22 cellular contexts compared by ENCODE assay signal in genomic region chr14:56664811-56665421, GRCh38.
DNase-seq lines count a peak whose midpoint lies in the region; ATAC-seq, FAIRE-seq and TF ChIP-seq lines count a peak whose summit lies in the region.
"Had no signal": no experiment of that assay in that cellular context is flagged by ENCODE, and none has a peak within 500 bp of the region (broad histone marks: within the 10 kb centered on the region; RNA-seq: fewer than 3 reads in every experiment).

No MANE protein-coding gene starts in this region.

- TF ChIP-seq CTCF in H1 (IDR thresholded peaks at IDR 0.05; ENCODE audit: control extremely low read depth in 1 of 3, insufficient read depth in 1 of 3, low read depth in 1 of 3, low read length in 3 of 3) (no peak), lung (IDR thresholded peaks at IDR 0.05; ENCODE audit: control extremely low read depth, extremely low read depth) (no peak), GM10248 (IDR thresholded peaks at IDR 0.05; ENCODE audit: control extremely low read depth, extremely low read depth, low read depth, missing control alignments) (no peak)

- H3K4me1 ChIP-seq in H1 (replicated peaks in 1 of 4; ENCODE audit: control insufficient read depth in 3 of 4, insufficient read depth in 4 of 4, low read length in 3 of 4) (peaks cover 0 to 7% (median 3%) of the 10 kb centered on the region in 4 experiments; a peak in 6 of 7 replicates), lung (ENCODE audit: control insufficient read depth in 2 of 2, insufficient read depth in 2 of 2, low read length in 2 of 2) (no peaks in the 10 kb centered on the region)
- H3K4me1 ChIP-seq: A549 had no signal

- H3K18ac ChIP-seq in H1 (ENCODE audit: extremely low read depth, low read length) = no peak overlapping the region

- no peak overlapping the region for H2BK120ac ChIP-seq in H1 (replicated peaks; ENCODE audit: low read depth, low read length)

- H3K79me2 ChIP-seq in H1 (ENCODE audit: control insufficient read depth in 1 of 2, insufficient read depth in 2 of 2, low read length in 2 of 2) = no peaks in the 10 kb centered on the region; a peak in 1 of 4 replicates

- peaks cover 8% of the 10 kb centered on the region for H3K9me3 Mint-ChIP-seq in activated naive CD8-positive, alpha-beta T cell treated with anti-CD3 and anti-CD28 coated beads for 36 hours

- H3K27me3 Mint-ChIP-seq in activated naive CD8-positive, alpha-beta T cell treated with anti-CD3 and anti-CD28 coated beads for 36 hours = no peaks in the 10 kb centered on the region
- H3K27me3 Mint-ChIP-seq: CD4-positive, alpha-beta T cell had no signal

- no peak overlapping the region for H3K14ac ChIP-seq in H1 (ENCODE audit: insufficient read length)

- POLR2A ChIA-PET in H1 (lab: Charles Lee; ENCODE audit: partially characterized antibody) (interaction anchor here (1.3 to 1.5 kb wide), 4 partner anchors 11 to 150 kb away, joined by 3 to 5 read pairs (median 4); no protein-coding TSS in a partner anchor), GM10248 (lab: Yijun Ruan, JAX) (no interaction called here)

- no peak overlapping the region for H3K4ac ChIP-seq in H1 (replicated peaks; ENCODE audit: insufficient read length, low read depth, low read length)

- no peak overlapping the region for H4K8ac ChIP-seq in H1 (ENCODE audit: extremely low read depth, insufficient read depth, low read length)

- H3K27ac ChIP-seq in H1 (ENCODE audit: low read depth, low read length) = no peak overlapping the region
- no peak overlapping the region for H3K27ac ChIP-seq in lung (ENCODE audit: low read depth in 1 of 2, low read length in 1 of 2)
- H3K27ac ChIP-seq: A549; BLaER1 treated with 17β-estradiol and CSF1 and Interleukin-3, amounts not matched to agents 10 nM and 100 nM had no signal

- no peak overlapping the region for H3K23ac ChIP-seq in H1 (ENCODE audit: insufficient read length)

- no peak for TF ChIP-seq RAD21 in H1 (IDR thresholded peaks at IDR 0.05 in 1 of 2, conservative IDR thresholded peaks at IDR 0.05 in 1 of 2; ENCODE audit: low read depth in 2 of 2, low read length in 2 of 2)

- DNase-seq in RCC 7860 (ENCODE audit: low spot score) (peak; percentile 22), H1 (ENCODE audit: low read depth in 1 of 2, low spot score in 2 of 2) (no peak), lung (ENCODE audit: low spot score) (peak; percentile 39), GM10248 (ENCODE audit: extremely low spot score) (no peak)
- no peak for DNase-seq in activated naive CD8-positive, alpha-beta T cell treated with anti-CD3 and anti-CD28 coated beads for 36 hours
- DNase-seq: AML-193; CD4-positive, alpha-beta T cell; DMS53; GOT3; HCEC 1CT; KBM-7; MM.1S; NCI-H1694; NCI-H2029 treated with DMSO at 0.1 percent for 48 hours; NCI-H446 treated with DMSO at 0.1 percent for 48 hours; NCI-H526; NCI-H82; SHP77 treated with DMSO at 0.1 percent for 48 hours had no signal

- ATAC-seq in lung (ENCODE audit: insufficient read depth, low FRiP score) (peak; percentile 71), HG03354 (IDR thresholded peaks at IDR 0.05; ENCODE audit: poor library complexity, severe bottlenecking, unreplicated experiment) (no peak), HG02852 (IDR thresholded peaks at IDR 0.05; ENCODE audit: unreplicated experiment) (no peak)
- ATAC-seq: A549 had no signal

- H3K27me3 ChIP-seq in H1 (replicated peaks in 1 of 4; ENCODE audit: control insufficient read depth in 3 of 4, extremely low read depth in 1 of 4, insufficient read depth in 3 of 4, low read length in 3 of 4) (no peaks in the 10 kb centered on the region; a peak in 1 of 7 replicates), lung (ENCODE audit: control insufficient read depth, insufficient read depth) (no peaks in the 10 kb centered on the region)
- H3K27me3 ChIP-seq: BLaER1 treated with 17β-estradiol and CSF1 and Interleukin-3, amounts not matched to agents 10 nM and 100 nM had no signal

- H3K23me2 ChIP-seq in H1 (ENCODE audit: low read depth, low read length) = no peaks in the 10 kb centered on the region

- H3K36me3 Mint-ChIP-seq in activated naive CD8-positive, alpha-beta T cell treated with anti-CD3 and anti-CD28 coated beads for 36 hours = peaks cover 4% of the 10 kb centered on the region

- H2AK5ac ChIP-seq in H1 (ENCODE audit: low read depth, low read length) = 0 out of 2 replicates have a peak overlapping the region, but pooled peaks have one; percentile 39

- H2BK15ac ChIP-seq in H1 (ENCODE audit: low read length) = no peak overlapping the region

- TF ChIP-seq EP300 in H1 (IDR thresholded peaks at IDR 0.05; ENCODE audit: borderline replicate concordance in 1 of 2, low read depth in 2 of 2, low read length in 2 of 2) = no peak

- 0 out of 2 replicates have a peak overlapping the region, but pooled peaks have one; percentile 1 for H2BK12ac ChIP-seq in H1 (ENCODE audit: low read depth, low read length)

- H3K9me3 ChIP-seq in H1 (ENCODE audit: insufficient read depth in 2 of 2, low read depth in 1 of 2, low read length in 1 of 2) (peaks cover 6 to 11% of the 10 kb centered on the region in 2 experiments), lung (ENCODE audit: control insufficient read depth in 2 of 2, insufficient read depth in 1 of 2, low read length in 1 of 2) (peaks cover 0 to 1% of the 10 kb centered on the region in 2 donors)
- H3K9me3 ChIP-seq: A549 had no signal

- no peaks in the 10 kb centered on the region for H4K20me1 ChIP-seq in H1 (replicated peaks in 1 of 2; ENCODE audit: control insufficient read depth in 1 of 2, insufficient read depth in 2 of 2, low read length in 2 of 2)
- H4K20me1 ChIP-seq: BLaER1 treated with 17β-estradiol and CSF1 and Interleukin-3, amounts not matched to agents 10 nM and 100 nM had no signal

- H4K91ac ChIP-seq in H1 (replicated peaks; ENCODE audit: insufficient read length, low read length) = no peak overlapping the region

- H3K79me1 ChIP-seq in H1 (ENCODE audit: low read depth, low read length) = no peaks in the 10 kb centered on the region

- H3K27ac Mint-ChIP-seq in activated naive CD8-positive, alpha-beta T cell treated with anti-CD3 and anti-CD28 coated beads for 36 hours = no peak overlapping the region
- H3K27ac Mint-ChIP-seq: CD4-positive, alpha-beta T cell had no signal

- H3K4me2 ChIP-seq in H1 (ENCODE audit: insufficient read depth in 1 of 2, low read depth in 2 of 2, low read length in 2 of 2) = no peak overlapping the region
- H3K4me2 ChIP-seq: A549; BLaER1 treated with 17β-estradiol and CSF1 and Interleukin-3, amounts not matched to agents 10 nM and 100 nM had no signal

- no peak for TF ChIP-seq POLR2A in H1 (IDR thresholded peaks at IDR 0.05; ENCODE audit: control extremely low read depth in 1 of 2, low read depth in 2 of 2, low read length in 2 of 2)

- no peak overlapping the region for H2AFZ ChIP-seq in H1 (ENCODE audit: low read length)

- no peak for FAIRE-seq in RCC 7860 (lab: Jason Lieb, UNC)
- FAIRE-seq in H1 (lab: Jason Lieb, UNC) = no peak
- FAIRE-seq: A549 had no signal

- no peak overlapping the region for H3K4me3 Mint-ChIP-seq in activated naive CD8-positive, alpha-beta T cell treated with anti-CD3 and anti-CD28 coated beads for 36 hours
- H3K4me3 Mint-ChIP-seq: CD4-positive, alpha-beta T cell had no signal

- peak overlapping the region; percentile 73; the same call in 1 of the 2 replicates for H2BK20ac ChIP-seq in H1 (ENCODE audit: low read length)

- no peak overlapping the region for H3K9ac ChIP-seq in H1 (replicated peaks in 1 of 4; ENCODE audit: extremely low read depth in 1 of 4, low read depth in 3 of 4, low read length in 3 of 4)
- H3K9ac ChIP-seq: BLaER1 treated with 17β-estradiol and CSF1 and Interleukin-3, amounts not matched to agents 10 nM and 100 nM had no signal

- WGBS in H1 (ENCODE audit: extremely low coverage in 1 of 2, insufficient coverage in 1 of 2, insufficient read length in 1 of 2, insufficient replicate concordance in 2 of 2, low coverage in 1 of 2, low lambda C conversion rate in 2 of 2, missing lambda C conversion rate in 1 of 2), 2 experiments = 96% methylated on average over 9 of the region's 12 CpGs; no CpG with 5 or more reads in 1 of the 2 experiments
- 65 to 80% methylated on average over 12 of the region's 12 CpGs for WGBS in lung, 2 donors

- H3K56ac ChIP-seq in H1 (replicated peaks; ENCODE audit: insufficient read length, low read depth, low read length) = no peak overlapping the region

- no peak overlapping the region for H4K5ac ChIP-seq in H1 (ENCODE audit: insufficient read length, low read depth, low read length)

- peaks cover 0 to 2% (median 1%) of the 10 kb centered on the region in 4 experiments; a peak in 1 of 8 replicates for H3K36me3 ChIP-seq in H1 (ENCODE audit: control insufficient read depth in 2 of 4, insufficient read depth in 4 of 4, low read length in 3 of 4)
- no peaks in the 10 kb centered on the region for H3K36me3 ChIP-seq in lung (ENCODE audit: control insufficient read depth in 2 of 2, insufficient read depth in 2 of 2, low read length in 2 of 2)
- H3K36me3 ChIP-seq: BLaER1 treated with 17β-estradiol and CSF1 and Interleukin-3, amounts not matched to agents 10 nM and 100 nM had no signal

- H3K4me1 Mint-ChIP-seq in activated naive CD8-positive, alpha-beta T cell treated with anti-CD3 and anti-CD28 coated beads for 36 hours = no peaks in the 10 kb centered on the region

- CTCF ChIA-PET in H1 (lab: Charles Lee; ENCODE audit: partially characterized antibody) = interaction anchor here (0.6 to 2.0 kb wide), 6 partner anchors 11 to 533 kb away, joined by 3 to 7 read pairs (median 4); no protein-coding TSS in a partner anchor
- CTCF ChIA-PET in GM10248 (lab: Yijun Ruan, JAX) = interaction anchor here (0.7 to 2.2 kb wide), 3 partner anchors 13 to 29 kb away, joined by 3 to 4 read pairs (median 3); no protein-coding TSS in a partner anchor

- H3K4me3 ChIP-seq in H1 (ENCODE audit: extremely low read depth in 1 of 4, insufficient read depth in 2 of 4, low read depth in 3 of 4, low read length in 4 of 4) = no peak overlapping the region
- no peak overlapping the region for H3K4me3 ChIP-seq in lung
- H3K4me3 ChIP-seq: A549; BLaER1 treated with 17β-estradiol and CSF1 and Interleukin-3, amounts not matched to agents 10 nM and 100 nM had no signal

- H2BK5ac ChIP-seq in H1 (ENCODE audit: low read depth, low read length) = peak overlapping the region; percentile 54; the same call in 1 of the 2 replicates

TF ChIP-seq in H1, 55 proteins besides CTCF, POLR2A, EP300 and RAD21 (continues in another document):
- TF ChIP-seq FOSL1 (IDR thresholded peaks at IDR 0.05; ENCODE audit: insufficient read depth, low read depth, low read length) (no peak), BRCA1 (IDR thresholded peaks at IDR 0.05; ENCODE audit: low read depth, low read length) (no peak), SIX5 (IDR thresholded peaks at IDR 0.05; ENCODE audit: low read depth, low read length) (no peak), SUZ12 (IDR thresholded peaks at IDR 0.05; ENCODE audit: low read length) (no peak), KDM5A (IDR thresholded peaks at IDR 0.05; ENCODE audit: low read length) (no peak), RFX5 (IDR thresholded peaks at IDR 0.05; ENCODE audit: borderline replicate concordance, low read depth, low read length) (no peak), SP1 (IDR thresholded peaks at IDR 0.05; ENCODE audit: low read depth, low read length) (no peak), ZNF274 (IDR thresholded peaks at IDR 0.05; ENCODE audit: borderline replicate concordance, extremely low read depth, low read length) (no peak), CHD1 (IDR thresholded peaks at IDR 0.05; ENCODE audit: low read depth, low read length) (no peak), SRF (IDR thresholded peaks at IDR 0.05; ENCODE audit: low read depth, low read length) (no peak)

Comparison
In these comparisons a context has a peak if more than half of its experiments do, and no peak if none do; other contexts are left out.
1. DNase-seq: peak in RCC 7860 (single experiment) and lung (single experiment); none in H1 (0 of 2), activated naive CD8-positive, alpha-beta T cell treated with anti-CD3 and anti-CD28 coated beads for 36 hours (single experiment) and GM10248 (single experiment).